24 cellular contexts compared by ENCODE assay signal in genomic region chr21:31351973-31352372, GRCh38. TPM values are rescaled to one million over a fixed set of nuclear protein-coding genes. Genes with fewer than 3 reads are reported as not detected.
DNase-seq lines count a peak whose midpoint lies in the region; ATAC-seq, FAIRE-seq and TF ChIP-seq lines count a peak whose summit lies in the region.
"Had no signal": no experiment of that assay in that cellular context is flagged by ENCODE, and none has a peak within 500 bp of the region (broad histone marks: within the 10 kb centered on the region; RNA-seq: fewer than 3 reads in every experiment).

No MANE protein-coding gene starts in this region.

- no peaks in the 10 kb centered on the region for H3K9me3 Mint-ChIP-seq in activated naive CD8-positive, alpha-beta T cell (ENCODE audit: low read depth)
- H3K9me3 Mint-ChIP-seq in activated naive CD8-positive, alpha-beta T cell treated with anti-CD3 and anti-CD28 coated beads for 36 hours, result peaks cover 8% of the 10 kb centered on the region

- H3K27ac Mint-ChIP-seq in activated naive CD8-positive, alpha-beta T cell, result peak overlapping the region; percentile 83
- H3K27ac Mint-ChIP-seq in activated naive CD8-positive, alpha-beta T cell treated with anti-CD3 and anti-CD28 coated beads for 36 hours, result no peak overlapping the region
- H3K27ac Mint-ChIP-seq: neural progenitor cell had no signal

- H3K4me3 ChIP-seq in epithelial cell of esophagus (ENCODE audit: low read length), result no peak overlapping the region
- H3K4me3 ChIP-seq: cardiac muscle cell, coronary artery, esophagus muscularis mucosa, neural progenitor cell, right atrium auricular region, upper lobe of left lung had no signal

- H3K27me3 Mint-ChIP-seq in activated naive CD8-positive, alpha-beta T cell, result no peaks in the 10 kb centered on the region
- peaks cover 6% of the 10 kb centered on the region for H3K27me3 Mint-ChIP-seq in activated naive CD8-positive, alpha-beta T cell treated with anti-CD3 and anti-CD28 coated beads for 36 hours
- H3K27me3 Mint-ChIP-seq: T-cell had no signal

- no peak for TF ChIP-seq CTCF in epithelial cell of esophagus (IDR thresholded peaks at IDR 0.05; ENCODE audit: insufficient read depth, low read depth, low read length, missing control alignments)

- no peak for DNase-seq in activated naive CD8-positive, alpha-beta T cell treated with anti-CD3 and anti-CD28 coated beads for 36 hours
- DNase-seq in NCI-H226 (peak; percentile 40), epithelial cell of esophagus (ENCODE audit: low read depth) (peak; percentile 59), urothelium cell line (ENCODE audit: low spot score) (no peak)
- DNase-seq: activated naive CD4-positive, alpha-beta T cell treated with anti-CD3 and anti-CD28 coated beads, Interleukin-2, amount 50 U/mL, for 16 hours; aorta; C1 segment of cervical spinal cord; DND-41; HCEC 1CT; NCI-H1436; NCI-H526; NK-92 treated with Interleukin-12 subunit alpha and Interleukin-12 subunit beta, amount 100 ng/mL, for 24 hours; stimulated activated CD4-positive, alpha-beta T cell treated with anti-CD3 and anti-CD28 coated beads, Interleukin-2, amount 100 ng/mL, for 24 hours; T-cell; upper lobe of left lung had no signal

- peaks cover 7% of the 10 kb centered on the region for H3K36me3 Mint-ChIP-seq in activated naive CD8-positive, alpha-beta T cell
- H3K36me3 Mint-ChIP-seq in activated naive CD8-positive, alpha-beta T cell treated with anti-CD3 and anti-CD28 coated beads for 36 hours, result peaks cover 9% of the 10 kb centered on the region

- H3K4me3 Mint-ChIP-seq in activated naive CD8-positive, alpha-beta T cell, result no peak overlapping the region
- no peak overlapping the region for H3K4me3 Mint-ChIP-seq in activated naive CD8-positive, alpha-beta T cell treated with anti-CD3 and anti-CD28 coated beads for 36 hours
- H3K4me3 Mint-ChIP-seq: neural progenitor cell had no signal

- peaks cover 62% of the 10 kb centered on the region for H3K4me1 Mint-ChIP-seq in activated naive CD8-positive, alpha-beta T cell (ENCODE audit: low read depth)
- H3K4me1 Mint-ChIP-seq in activated naive CD8-positive, alpha-beta T cell treated with anti-CD3 and anti-CD28 coated beads for 36 hours, result peaks cover 34% of the 10 kb centered on the region

- ATAC-seq in GM18870 (IDR thresholded peaks at IDR 0.05; ENCODE audit: unreplicated experiment) (no peak), HG03025 (IDR thresholded peaks at IDR 0.05; ENCODE audit: low FRiP score, unreplicated experiment) (no peak)
- ATAC-seq: T-cell had no signal

- FAIRE-seq in urothelium cell line (lab: Jason Lieb, UNC), result peak; percentile 56
- FAIRE-seq: frontal cortex had no signal

RNA-seq across cellular contexts. Expression of gene TIAM1, which starts 7.9 kb away (rescaled TPM):
- 10 to 100 TPM; 28.2 to 29.3 TPM for total RNA-seq in activated naive CD8-positive, alpha-beta T cell treated with anti-CD3 and anti-CD28 coated beads for 36 hours

Comparison
In these comparisons a context has a peak if more than half of its experiments do, and no peak if none do; other contexts are left out.
1. DNase-seq: peak in NCI-H226 (single experiment) and epithelial cell of esophagus (single experiment); none in activated naive CD8-positive, alpha-beta T cell treated with anti-CD3 and anti-CD28 coated beads for 36 hours (single experiment) and urothelium cell line (single experiment).